ENCODE assay signal across 15 cellular contexts in genomic region chr18:31209041-31209440, GRCh38. TPM values are rescaled to one million over a fixed set of nuclear protein-coding genes. Genes with fewer than 3 reads are reported as not detected.
A peak's percentile ranks its signal among the peaks of the same experiment; 100 is the strongest.
DNase-seq lines count a peak whose midpoint lies in the region; ATAC-seq, FAIRE-seq and TF ChIP-seq lines count a peak whose summit lies in the region.
"Had no signal": no experiment of that assay in that cellular context is flagged by ENCODE, and none has a peak within 500 bp of the region (broad histone marks: within the 10 kb centered on the region; RNA-seq: fewer than 3 reads in every experiment).

No MANE protein-coding gene starts in this region.

- H3K27me3 ChIP-seq in GM23338 (ENCODE audit: insufficient read depth), result no peaks in the 10 kb centered on the region
- H3K27me3 ChIP-seq in bronchial epithelial cell (ENCODE audit: control insufficient read depth, insufficient read depth, low read length), result no peaks in the 10 kb centered on the region
- H3K27me3 ChIP-seq in mesendoderm (ENCODE audit: insufficient read depth, low read length, poor library complexity), result no peaks in the 10 kb centered on the region
- H3K27me3 ChIP-seq in smooth muscle cell (ENCODE audit: low read depth), result no peaks in the 10 kb centered on the region
- H3K27me3 ChIP-seq: BLaER1 treated with 17β-estradiol and CSF1 and Interleukin-3, amounts not matched to agents 10 nM and 100 nM had no signal

- H3K4me1 ChIP-seq in GM23338 (ENCODE audit: insufficient read depth) (peaks cover 26% of the 10 kb centered on the region), mesendoderm (ENCODE audit: control insufficient read depth, low read depth, low read length) (peaks cover 6% of the 10 kb centered on the region), smooth muscle cell (ENCODE audit: low read depth) (peaks cover 11% of the 10 kb centered on the region)

- H3K23ac ChIP-seq in mesendoderm (ENCODE audit: low read length), result no peak overlapping the region

- no peak overlapping the region for H2BK120ac ChIP-seq in mesendoderm (ENCODE audit: low read depth, low read length)

- H2BK5ac ChIP-seq in mesendoderm (ENCODE audit: low read length), result no peak overlapping the region

- no peak overlapping the region for H3K4me3 Mint-ChIP-seq in GM23338
- no peak overlapping the region for H3K4me3 Mint-ChIP-seq in activated naive CD4-positive, alpha-beta T cell treated with anti-CD3 and anti-CD28 coated beads for 36 hours
- no peak overlapping the region for H3K4me3 Mint-ChIP-seq in activated CD8-positive, alpha-beta T cell treated with anti-CD3 and anti-CD28 coated beads for 36 hours
- H3K4me3 Mint-ChIP-seq: CD4-positive, CD25-positive, alpha-beta regulatory T cell had no signal

- CTCF ChIA-PET in activated naive CD4-positive, alpha-beta T cell treated with anti-CD3 and anti-CD28 coated beads for 36 hours (lab: Charles Lee), result interaction anchor here (0.7 kb wide), 2 partner anchors 37 to 511 kb away, joined by 4 read pairs; no protein-coding TSS in a partner anchor
- CTCF ChIA-PET in activated CD8-positive, alpha-beta T cell treated with anti-CD3 and anti-CD28 coated beads for 36 hours (lab: Charles Lee), result no interaction called here

- no peak overlapping the region for H3K56ac ChIP-seq in mesendoderm (ENCODE audit: low read length)

- POLR2A ChIA-PET in activated CD8-positive, alpha-beta T cell treated with anti-CD3 and anti-CD28 coated beads for 36 hours (lab: Charles Lee), result no interaction called here

- H3K27ac Mint-ChIP-seq in GM23338, result no peak overlapping the region
- no peak overlapping the region for H3K27ac Mint-ChIP-seq in activated naive CD4-positive, alpha-beta T cell treated with anti-CD3 and anti-CD28 coated beads for 36 hours
- no peak overlapping the region for H3K27ac Mint-ChIP-seq in activated CD8-positive, alpha-beta T cell treated with anti-CD3 and anti-CD28 coated beads for 36 hours
- H3K27ac Mint-ChIP-seq: CD4-positive, CD25-positive, alpha-beta regulatory T cell had no signal

- no peak overlapping the region for H3K4ac ChIP-seq in mesendoderm (ENCODE audit: low read depth, low read length)

- H3K4me3 ChIP-seq in GM23338 (no peak overlapping the region), bronchial epithelial cell (ENCODE audit: low read depth, low read length) (no peak overlapping the region), mesendoderm (ENCODE audit: low read length) (no peak overlapping the region), smooth muscle cell (no peak overlapping the region)
- H3K4me3 ChIP-seq: BLaER1 treated with 17β-estradiol and CSF1 and Interleukin-3, amounts not matched to agents 10 nM and 100 nM had no signal

- no peak overlapping the region for H2AFZ ChIP-seq in GM23338
- H2AFZ ChIP-seq in smooth muscle cell (ENCODE audit: low read depth), result no peak overlapping the region

- intact Hi-C loops in activated naive CD4-positive, alpha-beta T cell treated with anti-CD3 and anti-CD28 coated beads for 36 hours (cut with micrococcal nuclease), result no loop called here
- intact Hi-C loops in activated CD8-positive, alpha-beta T cell treated with anti-CD3 and anti-CD28 coated beads for 36 hours (cut with micrococcal nuclease), result no loop called here

- H3F3A ChIP-seq in GM23338 (replicated peaks; ENCODE audit: low read depth) (no peaks in the 10 kb centered on the region), smooth muscle cell (ENCODE audit: low read depth) (peaks cover 8% of the 10 kb centered on the region)

- DNase-seq in GM23338 (ENCODE audit: low spot score) (no peak), bronchial epithelial cell (ENCODE audit: low read depth) (peak; percentile 33), mesendoderm (peak; percentile 93), smooth muscle cell (lab: John Stamatoyannopoulos, UW; ENCODE audit: unreplicated experiment) (no peak)
- DNase-seq in activated naive CD4-positive, alpha-beta T cell treated with anti-CD3 and anti-CD28 coated beads for 36 hours, result no peak
- no peak for DNase-seq in effector CD8-positive, alpha-beta T cell (lab: John Stamatoyannopoulos, UW)
- no peak for DNase-seq in activated CD8-positive, alpha-beta T cell treated with anti-CD3 and anti-CD28 coated beads for 36 hours
- DNase-seq: ACHN; CD4-positive, CD25-positive, alpha-beta regulatory T cell; DMS53; GF-D8 had no signal

- WGBS in mesendoderm (ENCODE audit: extremely low coverage, insufficient coverage, low lambda C conversion rate), result no CpG with 5 or more reads among the region's 4 CpGs
- WGBS in smooth muscle cell (ENCODE audit: low lambda C conversion rate), result 45% methylated on average over 4 of the region's 4 CpGs

- no peak for ATAC-seq in GM23338
- ATAC-seq in activated CD8-positive, alpha-beta T cell treated with anti-CD3 and anti-CD28 coated beads for 36 hours, result no peak
- ATAC-seq: HCT116 had no signal

- no peaks in the 10 kb centered on the region for H3K27me3 Mint-ChIP-seq in GM23338 (ENCODE audit: insufficient read depth, low read depth, poor library complexity)
- peaks cover 3% of the 10 kb centered on the region for H3K27me3 Mint-ChIP-seq in activated naive CD4-positive, alpha-beta T cell treated with anti-CD3 and anti-CD28 coated beads for 36 hours (ENCODE audit: low read depth)
- H3K27me3 Mint-ChIP-seq in activated CD8-positive, alpha-beta T cell treated with anti-CD3 and anti-CD28 coated beads for 36 hours, result peaks cover 3% of the 10 kb centered on the region
- H3K27me3 Mint-ChIP-seq: CD4-positive, CD25-positive, alpha-beta regulatory T cell had no signal

- no peak overlapping the region for H4K5ac ChIP-seq in mesendoderm (ENCODE audit: low read length)

- H4K20me1 ChIP-seq in GM23338 (replicated peaks; ENCODE audit: insufficient read depth), result no peaks in the 10 kb centered on the region
- no peaks in the 10 kb centered on the region for H4K20me1 ChIP-seq in smooth muscle cell (ENCODE audit: low read depth)
- H4K20me1 ChIP-seq: BLaER1 treated with 17β-estradiol and CSF1 and Interleukin-3, amounts not matched to agents 10 nM and 100 nM had no signal

- no peak overlapping the region for H2AK5ac ChIP-seq in mesendoderm (ENCODE audit: low read length)

- H3K36me3 ChIP-seq in GM23338 (ENCODE audit: insufficient read depth) (no peaks in the 10 kb centered on the region), bronchial epithelial cell (ENCODE audit: control insufficient read depth, insufficient read depth, low read length) (no peaks in the 10 kb centered on the region), mesendoderm (ENCODE audit: control insufficient read depth, insufficient read depth, low read length) (no peaks in the 10 kb centered on the region), smooth muscle cell (ENCODE audit: low read depth) (no peaks in the 10 kb centered on the region)
- H3K36me3 ChIP-seq: BLaER1 treated with 17β-estradiol and CSF1 and Interleukin-3, amounts not matched to agents 10 nM and 100 nM had no signal

- H3K27ac ChIP-seq in GM23338 (ENCODE audit: low read depth) (no peak overlapping the region), mesendoderm (ENCODE audit: low read depth, low read length) (no peak overlapping the region), smooth muscle cell (ENCODE audit: low read depth) (peak overlapping the region; percentile 34)
- H3K27ac ChIP-seq: BLaER1 treated with 17β-estradiol and CSF1 and Interleukin-3, amounts not matched to agents 10 nM and 100 nM; HL-60 had no signal

- H3K9me3 ChIP-seq in smooth muscle cell (replicated peaks; ENCODE audit: low read depth), result no peaks in the 10 kb centered on the region
- H3K9me3 ChIP-seq: BLaER1 treated with 17β-estradiol and CSF1 and Interleukin-3, amounts not matched to agents 10 nM and 100 nM had no signal

- H3K4me2 ChIP-seq in GM23338 (0 out of 2 replicates have a peak overlapping the region, but pooled peaks have one; percentile 10), mesendoderm (ENCODE audit: low read length) (no peak overlapping the region), smooth muscle cell (no peak overlapping the region)
- H3K4me2 ChIP-seq: BLaER1 treated with 17β-estradiol and CSF1 and Interleukin-3, amounts not matched to agents 10 nM and 100 nM had no signal

- H3K79me1 ChIP-seq in mesendoderm (ENCODE audit: low read length), result no peaks in the 10 kb centered on the region

- no peak for FAIRE-seq in bronchial epithelial cell (lab: Jason Lieb, UNC)

- no peak overlapping the region for H3K18ac ChIP-seq in mesendoderm (ENCODE audit: low read length)

- H3K79me2 ChIP-seq in GM23338 (replicated peaks; ENCODE audit: insufficient read depth) (no peaks in the 10 kb centered on the region), mesendoderm (ENCODE audit: control insufficient read depth, insufficient read depth, low read length) (no peaks in the 10 kb centered on the region), smooth muscle cell (ENCODE audit: low read depth) (no peaks in the 10 kb centered on the region)

- no peaks in the 10 kb centered on the region for H3K9me3 Mint-ChIP-seq in GM23338
- no peaks in the 10 kb centered on the region for H3K9me3 Mint-ChIP-seq in activated naive CD4-positive, alpha-beta T cell treated with anti-CD3 and anti-CD28 coated beads for 36 hours
- H3K9me3 Mint-ChIP-seq in activated CD8-positive, alpha-beta T cell treated with anti-CD3 and anti-CD28 coated beads for 36 hours, result peaks cover 8% of the 10 kb centered on the region

- H3K4me1 Mint-ChIP-seq in GM23338, result peaks cover 25% of the 10 kb centered on the region
- peaks cover 3% of the 10 kb centered on the region for H3K4me1 Mint-ChIP-seq in activated naive CD4-positive, alpha-beta T cell treated with anti-CD3 and anti-CD28 coated beads for 36 hours (ENCODE audit: low read depth)
- no peaks in the 10 kb centered on the region for H3K4me1 Mint-ChIP-seq in activated CD8-positive, alpha-beta T cell treated with anti-CD3 and anti-CD28 coated beads for 36 hours (ENCODE audit: low read depth)
- H3K4me1 Mint-ChIP-seq: CD4-positive, CD25-positive, alpha-beta regulatory T cell had no signal

- H3K9ac ChIP-seq in mesendoderm (ENCODE audit: low read length) (no peak overlapping the region), smooth muscle cell (ENCODE audit: low read depth) (no peak overlapping the region)
- H3K9ac ChIP-seq: BLaER1 treated with 17β-estradiol and CSF1 and Interleukin-3, amounts not matched to agents 10 nM and 100 nM had no signal

- H3K36me3 Mint-ChIP-seq in GM23338 (ENCODE audit: low read depth), result no peaks in the 10 kb centered on the region
- H3K36me3 Mint-ChIP-seq in activated naive CD4-positive, alpha-beta T cell treated with anti-CD3 and anti-CD28 coated beads for 36 hours (ENCODE audit: low read depth), result no peaks in the 10 kb centered on the region
- no peaks in the 10 kb centered on the region for H3K36me3 Mint-ChIP-seq in activated CD8-positive, alpha-beta T cell treated with anti-CD3 and anti-CD28 coated beads for 36 hours (ENCODE audit: low read depth)
- H3K36me3 Mint-ChIP-seq: CD4-positive, CD25-positive, alpha-beta regulatory T cell had no signal

- TF ChIP-seq CTCF in GM23338 (conservative IDR thresholded peaks at IDR 0.05; ENCODE audit: low read depth in 2 of 2), result no peak
- TF ChIP-seq CTCF in bronchial epithelial cell (IDR thresholded peaks at IDR 0.05; ENCODE audit: insufficient read depth, low read length, severe bottlenecking), result no peak
- TF ChIP-seq CTCF in smooth muscle cell (IDR thresholded peaks at IDR 0.05; ENCODE audit: borderline replicate concordance, insufficient read depth, poor library complexity, severe bottlenecking), result no peak
- no peak for TF ChIP-seq CTCF in activated CD8-positive, alpha-beta T cell treated with anti-CD3 and anti-CD28 coated beads for 36 hours (IDR thresholded peaks at IDR 0.05)

- H4K8ac ChIP-seq in mesendoderm (ENCODE audit: low read depth, low read length), result no peak overlapping the region

- H2BK15ac ChIP-seq in mesendoderm (replicated peaks; ENCODE audit: low read depth), result no peak overlapping the region

- no peaks in the 10 kb centered on the region for H3K9me2 ChIP-seq in GM23338 (ENCODE audit: insufficient read depth)

RNA-seq across cellular contexts. Expression of gene DSC1, which starts 46.4 kb away (rescaled TPM):
- total RNA-seq in GM23338 (2014; rRNA removed; shearing (Covaris generic)), result not detected in 2 replicates
- polyA plus RNA-seq in GM23338 (2016; fragmentation: Nextera tagmentation; extraction: Ambion mirVana) (not detected in 2 replicates), smooth muscle cell (2.1 and 5.0 TPM in 2 replicates)
- total RNA-seq in bronchial epithelial cell (0.38 TPM in 1 of 2 replicates, not detected in the other), smooth muscle cell (50.9 and 54.7 TPM in 2 replicates)
- 0.01 TPM for polyA plus RNA-seq in mesendoderm (2013, experiment 1 of 2)
- 0.01 TPM for polyA plus RNA-seq in mesendoderm (2013, experiment 2 of 2)
- total RNA-seq in activated naive CD4-positive, alpha-beta T cell treated with anti-CD3 and anti-CD28 coated beads for 36 hours, result under 1 TPM; 0.20 to 0.24 TPM
- under 1 TPM; 0.16 to 0.23 TPM for total RNA-seq in activated CD8-positive, alpha-beta T cell treated with anti-CD3 and anti-CD28 coated beads for 36 hours
- total RNA-seq: A172; CD4-positive, CD25-positive, alpha-beta regulatory T cell had no signal

Comparison
In these comparisons a context has a peak if more than half of its experiments do, and no peak if none do; other contexts are left out.
1. DNase-seq: peak in bronchial epithelial cell (single experiment) and mesendoderm (single experiment); none in GM23338 (single experiment), smooth muscle cell (single experiment), activated naive CD4-positive, alpha-beta T cell treated with anti-CD3 and anti-CD28 coated beads for 36 hours (single experiment), effector CD8-positive, alpha-beta T cell (single experiment) and activated CD8-positive, alpha-beta T cell treated with anti-CD3 and anti-CD28 coated beads for 36 hours (single experiment).
2. RNA of gene DSC1, which starts 46.4 kb away (total RNA-seq): 50.9 to 54.7 TPM in smooth muscle cell; 0.20 to 0.24 TPM in activated naive CD4-positive, alpha-beta T cell treated with anti-CD3 and anti-CD28 coated beads for 36 hours, 0.16 to 0.23 TPM in activated CD8-positive, alpha-beta T cell treated with anti-CD3 and anti-CD28 coated beads for 36 hours, not detected in GM23338 and 0.38 TPM in bronchial epithelial cell; every median in the first group is over 10 times any median in the second.